Comparison of ENCODE assay signal across 19 cellular contexts in genomic region chr20:829531-829930, GRCh38. TPM values are rescaled to one million over a fixed set of nuclear protein-coding genes. Genes with fewer than 3 reads are reported as not detected.
A peak's percentile ranks its signal among the peaks of the same experiment; 100 is the strongest.
DNase-seq lines count a peak whose midpoint lies in the region; ATAC-seq and TF ChIP-seq lines count a peak whose summit lies in the region.
"Had no signal": no experiment of that assay in that cellular context is flagged by ENCODE, and none has a peak within 500 bp of the region (broad histone marks: within the 10 kb centered on the region; RNA-seq: fewer than 3 reads in every experiment).

No MANE protein-coding gene starts in this region.

- H3K36me3 ChIP-seq in left ventricle myocardium inferior (no peaks in the 10 kb centered on the region), upper lobe of right lung (no peaks in the 10 kb centered on the region)
- H3K36me3 ChIP-seq: right atrium auricular region, WERI-Rb-1 had no signal

- ATAC-seq in upper lobe of right lung = peak; percentile 2
- ATAC-seq in GM19351 (IDR thresholded peaks at IDR 0.05; ENCODE audit: unreplicated experiment) = no peak
- no peak for ATAC-seq in GM19035 (IDR thresholded peaks at IDR 0.05; ENCODE audit: unreplicated experiment)
- ATAC-seq: HCT116 had no signal

- peaks cover 3 to 8% (median 6%) of the 10 kb centered on the region in 3 donors for H3K27me3 Mint-ChIP-seq in immature natural killer cell (ENCODE audit: low read depth in 3 of 3)

- H3K9me3 Mint-ChIP-seq in immature natural killer cell = no peaks in the 10 kb centered on the region

- H3K4me1 ChIP-seq in left ventricle myocardium inferior (peaks cover 24% of the 10 kb centered on the region), upper lobe of right lung (peaks cover 16% of the 10 kb centered on the region)

- H3K9me3 ChIP-seq in left ventricle myocardium inferior (replicated peaks) (no peaks in the 10 kb centered on the region), upper lobe of right lung (no peaks in the 10 kb centered on the region)
- H3K9me3 ChIP-seq: right atrium auricular region had no signal

- peaks cover 15 to 21% of the 10 kb centered on the region in 2 donors for H3K4me1 Mint-ChIP-seq in immature natural killer cell

- DNase-seq in cardiac septum (ENCODE audit: low spot score) (peak; percentile 12), left ventricle myocardium inferior (no peak), MV-4-11 (lab: John Stamatoyannopoulos, UW) (peak; percentile 77), fibroblast of pulmonary artery (ENCODE audit: low read depth) (peak; percentile 16), upper lobe of right lung (peak; percentile 13), immature natural killer cell (no peak)
- DNase-seq: activated gamma-delta T cell treated with Interleukin-2 at 50 U/mL for 16 hours; anterior cingulate cortex; NCI-H1092; NCI-H2107; NCI-H526 treated with DMSO at 0.1 percent for 48 hours; stimulated activated CD4-positive, alpha-beta T cell treated with anti-CD3 and anti-CD28 coated beads, Interleukin-2, amount 100 ng/mL, for 24 hours; substantia nigra; SW 1271; WERI-Rb-1 had no signal

- no peaks in the 10 kb centered on the region for H3K36me3 Mint-ChIP-seq in immature natural killer cell

- H3K27ac Mint-ChIP-seq in immature natural killer cell = no peak overlapping the region

- no peak overlapping the region for H3K4me3 Mint-ChIP-seq in immature natural killer cell

- H3K27me3 ChIP-seq in left ventricle myocardium inferior (ENCODE audit: low read depth) (no peaks in the 10 kb centered on the region), upper lobe of right lung (no peaks in the 10 kb centered on the region)
- H3K27me3 ChIP-seq: right atrium auricular region had no signal

- intact Hi-C loops in cardiac septum (cut with DNase I) = no loop called here
- intact Hi-C loops in left ventricle myocardium inferior (cut with micrococcal nuclease) = no loop called here
- intact Hi-C loops in upper lobe of right lung (cut with DNase I) = no loop called here

- H3K27ac ChIP-seq in left ventricle myocardium inferior (replicated peaks) (no peak overlapping the region), upper lobe of right lung (no peak overlapping the region)
- H3K27ac ChIP-seq: right atrium auricular region, WERI-Rb-1 had no signal

- no peak overlapping the region for H3K4me3 ChIP-seq in left ventricle myocardium inferior
- no peak overlapping the region for H3K4me3 ChIP-seq in fibroblast of pulmonary artery (replicated peaks; ENCODE audit: low read depth, low read length)
- H3K4me3 ChIP-seq in upper lobe of right lung = no peak overlapping the region
- H3K4me3 ChIP-seq: right atrium auricular region had no signal

- no peak for TF ChIP-seq CTCF in left ventricle myocardium inferior (IDR thresholded peaks at IDR 0.05; ENCODE audit: borderline replicate concordance)
- no peak for TF ChIP-seq CTCF in fibroblast of pulmonary artery (IDR thresholded peaks at IDR 0.05; ENCODE audit: low read length, missing control alignments)
- TF ChIP-seq CTCF in upper lobe of right lung (IDR thresholded peaks at IDR 0.05) = no peak

RNA-seq across cellular contexts. Expression of gene FAM110A, which starts 4.0 kb away (rescaled TPM):
- total RNA-seq in cardiac septum = 1.8 TPM
- 2.0 TPM for total RNA-seq in left ventricle myocardium inferior
- 16.8 TPM for total RNA-seq in upper lobe of right lung
- 10 to 100 TPM in 2 of 3 donors, 1 to 10 TPM in 1; 5.0 to 20.7 (median 13.8) TPM for polyA plus RNA-seq in immature natural killer cell

Comparison
In these comparisons a context has a peak if more than half of its experiments do, and no peak if none do; other contexts are left out.
1. DNase-seq: peak in cardiac septum (single experiment), MV-4-11 (single experiment), fibroblast of pulmonary artery (single experiment) and upper lobe of right lung (single experiment); none in left ventricle myocardium inferior (single experiment) and immature natural killer cell (0 of 3).